In the genomic region with DNA sequence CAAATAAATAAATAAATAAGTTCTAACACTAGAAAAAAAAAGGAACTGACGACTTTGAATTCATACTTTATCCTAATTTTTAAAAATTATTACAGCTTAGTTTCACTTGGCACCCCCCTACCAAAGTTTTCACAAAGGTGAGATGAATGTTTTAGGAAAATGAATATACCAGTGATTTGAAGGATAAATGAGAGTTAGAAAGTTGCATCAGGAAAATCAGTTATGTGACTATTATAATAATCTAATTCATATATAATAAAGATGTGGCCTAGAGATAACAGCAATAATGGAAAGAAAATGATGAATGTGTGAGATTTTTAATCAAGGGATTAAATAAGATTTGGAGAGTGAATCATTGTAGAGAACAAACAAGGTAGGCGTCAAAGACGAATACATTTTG, we compare ENCODE assay signal across 38 cellular contexts.
"Had no signal": no experiment of that assay in that cellular context is flagged by ENCODE, and none has a peak within 500 bp of the region (broad histone marks: within the 10 kb centered on the region; RNA-seq: fewer than 3 reads in every experiment).

No MANE protein-coding gene starts in this region.

- H3K4me3 Mint-ChIP-seq: activated naive CD4-positive, alpha-beta T cell treated with anti-CD3 and anti-CD28 coated beads for 36 hours; activated naive CD4-positive, alpha-beta T cell treated with anti-CD3 and anti-CD28 coated beads, Interleukin-2, amount 10 ng/mL, durations not matched to agents 7 days and 5 days; activated naive CD4-positive, alpha-beta T cell treated with anti-CD3 and anti-CD28 coated beads, Interleukin-2, amount 50 U/mL, for 24 hours; activated naive CD8-positive, alpha-beta T cell; activated naive CD8-positive, alpha-beta T cell treated with anti-CD3 and anti-CD28 coated beads for 36 hours; activated naive CD8-positive, alpha-beta T cell treated with anti-CD3 and anti-CD28 coated beads, Interleukin-2, amount 10 ng/mL, durations not matched to agents 7 days and 5 days; activated naive CD8-positive, alpha-beta T cell treated with anti-CD3 and anti-CD28 coated beads, Interleukin-2, amount 50 U/mL, for 24 hours; activated T-cell treated with anti-CD3 and anti-CD28 coated beads, Interleukin-2, amount 50 U/mL, for 24 hours; activated T-cell treated with anti-CD3 and anti-CD28 coated beads, Interleukin-2, amount 50 U/mL, for 4 hours; activated T-cell treated with anti-CD3 and anti-CD28 coated beads, Interleukin-2, amount 50 U/mL, for 72 hours; activated T-helper 1 cell treated with anti-CD3 and anti-CD28 coated beads, Interleukin-12 subunit alpha, Interleukin-12 subunit beta, Interleukin-2, Interleukin-4 antibody, amounts not matched to agents 30 ng/mL and 10 ng/mL and 1 ng/mL, durations not matched to agents 14 hours and 24 hours and 36 hours; activated T-helper 17 cell treated with anti-CD3 and anti-CD28 coated beads, Interleukin-2, amount 50 U/mL, for 72 hours; brain; central memory CD8-positive, alpha-beta T cell had no signal

- H3K27ac Mint-ChIP-seq: activated naive CD4-positive, alpha-beta T cell treated with anti-CD3 and anti-CD28 coated beads for 36 hours; activated naive CD4-positive, alpha-beta T cell treated with anti-CD3 and anti-CD28 coated beads, Interleukin-2, amount 10 ng/mL, durations not matched to agents 7 days and 5 days; activated naive CD4-positive, alpha-beta T cell treated with anti-CD3 and anti-CD28 coated beads, Interleukin-2, amount 50 U/mL, for 24 hours; activated naive CD4-positive, alpha-beta T cell treated with anti-CD3 and anti-CD28 coated beads, Interleukin-2, amount 50 U/mL, for 72 hours; activated naive CD8-positive, alpha-beta T cell; activated naive CD8-positive, alpha-beta T cell treated with anti-CD3 and anti-CD28 coated beads for 36 hours; activated naive CD8-positive, alpha-beta T cell treated with anti-CD3 and anti-CD28 coated beads, Interleukin-2, amount 10 ng/mL, durations not matched to agents 7 days and 5 days; activated naive CD8-positive, alpha-beta T cell treated with anti-CD3 and anti-CD28 coated beads, Interleukin-2, amount 50 U/mL, for 24 hours; activated T-cell treated with anti-CD3 and anti-CD28 coated beads, Interleukin-2, amount 50 U/mL, for 24 hours; activated T-cell treated with anti-CD3 and anti-CD28 coated beads, Interleukin-2, amount 50 U/mL, for 72 hours; activated T-helper 1 cell treated with anti-CD3 and anti-CD28 coated beads, Interleukin-12 subunit alpha, Interleukin-12 subunit beta, Interleukin-2, Interleukin-4 antibody, amounts not matched to agents 30 ng/mL and 10 ng/mL and 1 ng/mL, durations not matched to agents 14 hours and 24 hours and 36 hours; activated T-helper 17 cell treated with anti-CD3 and anti-CD28 coated beads, Interleukin-2, amount 50 U/mL, for 72 hours; activated T-helper 2 cell treated with anti-CD3 and anti-CD28 coated beads, Interferon-gamma antibody, Interleukin-2, Interleukin-4, amounts not matched to agents 10 μg/mL and 5 μg/mL and 100 μg/mL, durations not matched to agents 14 hours and 24 hours and 36 hours; brain had no signal

- H3K4me1 Mint-ChIP-seq: activated naive CD4-positive, alpha-beta T cell treated with anti-CD3 and anti-CD28 coated beads, Interleukin-2, amount 10 ng/mL, durations not matched to agents 7 days and 5 days; activated naive CD4-positive, alpha-beta T cell treated with anti-CD3 and anti-CD28 coated beads, Interleukin-2, amount 50 U/mL, for 24 hours; activated naive CD8-positive, alpha-beta T cell treated with anti-CD3 and anti-CD28 coated beads, Interleukin-2, amount 10 ng/mL, durations not matched to agents 7 days and 5 days; brain; central memory CD8-positive, alpha-beta T cell had no signal

- H3K27ac ChIP-seq: adrenal gland, ascending aorta, body of pancreas, brain microvascular endothelial cell, breast epithelium, cardiac muscle cell had no signal

- H3K9me3 Mint-ChIP-seq: activated naive CD4-positive, alpha-beta T cell treated with anti-CD3 and anti-CD28 coated beads for 36 hours; activated naive CD4-positive, alpha-beta T cell treated with anti-CD3 and anti-CD28 coated beads, Interleukin-2, amount 50 U/mL, for 24 hours; activated naive CD8-positive, alpha-beta T cell treated with anti-CD3 and anti-CD28 coated beads for 36 hours; activated naive CD8-positive, alpha-beta T cell treated with anti-CD3 and anti-CD28 coated beads, Interleukin-2, amount 50 U/mL, for 24 hours; activated T-cell treated with anti-CD3 and anti-CD28 coated beads, Interleukin-2, amount 50 U/mL, for 4 hours; central memory CD8-positive, alpha-beta T cell had no signal

- H3K36me3 Mint-ChIP-seq: activated naive CD4-positive, alpha-beta T cell treated with anti-CD3 and anti-CD28 coated beads, Interleukin-2, amount 50 U/mL, for 24 hours; activated naive CD8-positive, alpha-beta T cell; activated naive CD8-positive, alpha-beta T cell treated with anti-CD3 and anti-CD28 coated beads, Interleukin-2, amount 10 ng/mL, durations not matched to agents 7 days and 5 days; brain had no signal

- H3K4me3 ChIP-seq: adrenal gland, ascending aorta, body of pancreas, breast epithelium, cardiac muscle cell had no signal

- H3K36me3 ChIP-seq: adrenal gland, ascending aorta, brain microvascular endothelial cell, breast epithelium, cardiac muscle cell had no signal

- DNase-seq: activated effector memory CD4-positive, alpha-beta T cell treated with anti-CD3 and anti-CD28 coated beads, Interleukin-2, amount 50 U/mL, for 16 hours; activated effector memory CD4-positive, alpha-beta T cell treated with Interleukin-2 at 50 U/mL for 16 hours; activated gamma-delta T cell; activated gamma-delta T cell treated with Interleukin-2 at 50 U/mL for 16 hours; activated naive CD4-positive, alpha-beta T cell; activated naive CD4-positive, alpha-beta T cell treated with anti-CD3 and anti-CD28 coated beads for 36 hours; activated naive CD4-positive, alpha-beta T cell treated with anti-CD3 and anti-CD28 coated beads, Interleukin-2, amount 10 ng/mL, durations not matched to agents 7 days and 5 days; activated naive CD4-positive, alpha-beta T cell treated with anti-CD3 and anti-CD28 coated beads, Interleukin-2, amount 50 U/mL, for 16 hours; activated naive CD4-positive, alpha-beta T cell treated with Interleukin-2 at 50 U/mL for 16 hours; activated naive CD8-positive, alpha-beta T cell treated with anti-CD3 and anti-CD28 coated beads for 36 hours; activated naive CD8-positive, alpha-beta T cell treated with anti-CD3 and anti-CD28 coated beads, Interleukin-2, amount 10 ng/mL, durations not matched to agents 7 days and 5 days; activated naive CD8-positive, alpha-beta T cell treated with anti-CD3 and anti-CD28 coated beads, Interleukin-2, amount 50 U/mL, for 24 hours; activated T-cell treated with anti-CD3 and anti-CD28 coated beads, Interleukin-2, amount 50 U/mL, for 1 hour; activated T-cell treated with anti-CD3 and anti-CD28 coated beads, Interleukin-2, amount 50 U/mL, for 24 hours; activated T-cell treated with anti-CD3 and anti-CD28 coated beads, Interleukin-2, amount 50 U/mL, for 4 hours; activated T-cell treated with anti-CD3 and anti-CD28 coated beads, Interleukin-2, amount 50 U/mL, for 48 hours; activated T-cell treated with anti-CD3 and anti-CD28 coated beads, Interleukin-2, amount 50 U/mL, for 72 hours; adrenal gland; amniotic stem cell; amygdala; anterior cingulate cortex; aorta; body of pancreas; brain microvascular endothelial cell; caudate nucleus; central memory CD4-positive, alpha-beta T cell; cerebellar nuclear complex had no signal

- H3K9me3 ChIP-seq: adrenal gland, ascending aorta, body of pancreas, breast epithelium had no signal

- ATAC-seq: activated naive CD4-positive, alpha-beta T cell treated with anti-CD3 and anti-CD28 coated beads, Interleukin-2, amount 50 U/mL, for 72 hours; activated naive CD8-positive, alpha-beta T cell treated with anti-CD3 and anti-CD28 coated beads, Interleukin-2, amount 50 U/mL, for 24 hours; activated T-cell treated with anti-CD3 and anti-CD28 coated beads, Interleukin-2, amount 50 U/mL, for 4 hours; activated T-cell treated with anti-CD3 and anti-CD28 coated beads, Interleukin-2, amount 50 U/mL, for 72 hours; activated T-helper 17 cell treated with anti-CD3 and anti-CD28 coated beads, Interleukin-2, amount 50 U/mL, for 72 hours; body of pancreas had no signal

- H3K4me1 ChIP-seq: adrenal gland, ascending aorta, body of pancreas, breast epithelium had no signal
